Comparison of ENCODE assay signal across 1 cellular context in genomic region chr2:10439185-10439879, GRCh38.
TF ChIP-seq lines count a peak whose summit lies in the region.

No MANE protein-coding gene starts in this region.

TF ChIP-seq in GM23338, 12 proteins besides CTCF, POLR2A, EP300 and RAD21 (continued from another document):
- TF ChIP-seq ZNF462 (CRISPR knock-in tag; IDR thresholded peaks at IDR 0.05) (no peak), REST (IDR thresholded peaks at IDR 0.05; ENCODE audit: unreplicated experiment) (no peak), JUNB (IDR thresholded peaks at IDR 0.05; ENCODE audit: unreplicated experiment) (no peak), STAT1 (IDR thresholded peaks at IDR 0.05; ENCODE audit: unreplicated experiment) (no peak), POLR2AphosphoS5 (IDR thresholded peaks at IDR 0.05; ENCODE audit: low read depth) (no peak), NANOG (IDR thresholded peaks at IDR 0.05; ENCODE audit: borderline replicate concordance) (no peak), EZH2phosphoT487 (IDR thresholded peaks at IDR 0.05; ENCODE audit: unreplicated experiment) (no peak), CREB1 (CRISPR knock-in tag; IDR thresholded peaks at IDR 0.05; ENCODE audit: low read depth) (no peak), EZH2 (IDR thresholded peaks at IDR 0.05; ENCODE audit: low read depth, unreplicated experiment) (no peak), ZNF114 (CRISPR knock-in tag; IDR thresholded peaks at IDR 0.05) (no peak)
